ENCODE assay signal across 26 cellular contexts in the genomic region with DNA sequence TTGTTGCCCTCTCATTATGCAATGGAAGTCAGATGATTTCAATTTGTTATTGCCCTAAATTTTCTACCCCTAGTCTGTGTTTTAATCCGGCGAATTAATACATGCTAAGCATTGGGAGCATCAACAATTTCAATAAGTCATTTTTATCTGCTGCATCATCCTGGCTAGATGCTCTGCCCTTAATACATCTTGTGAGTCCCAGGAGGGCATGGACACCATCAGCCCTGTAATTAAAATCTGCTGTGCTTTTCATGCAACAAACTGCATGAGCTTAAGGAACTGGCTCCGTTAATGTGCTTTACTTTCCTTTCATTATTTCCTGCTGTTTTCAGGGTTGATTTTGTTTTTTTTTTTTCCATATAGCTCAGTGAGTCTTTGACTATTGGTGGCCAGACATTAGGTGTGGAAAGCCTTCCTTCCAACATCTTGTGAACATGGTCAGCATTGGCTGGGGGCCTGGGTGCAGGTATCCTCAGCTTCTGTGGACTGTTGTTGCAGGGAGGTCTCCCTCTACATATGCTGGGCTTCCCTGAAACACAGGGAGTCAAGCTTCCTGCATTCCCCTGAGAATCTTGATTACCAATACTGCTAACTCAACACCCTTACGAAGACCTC. TPM values are rescaled to one million over a fixed set of nuclear protein-coding genes. Genes with fewer than 3 reads are reported as not detected.
DNase-seq lines count a peak whose midpoint lies in the region; ATAC-seq, FAIRE-seq and TF ChIP-seq lines count a peak whose summit lies in the region.
"Had no signal": no experiment of that assay in that cellular context is flagged by ENCODE, and none has a peak within 500 bp of the region (broad histone marks: within the 10 kb centered on the region; RNA-seq: fewer than 3 reads in every experiment).

No MANE protein-coding gene starts in this region.

- DNase-seq in COR-L47 (lab: John Stamatoyannopoulos, UW) (peak; percentile 14), PC-3 (no peak), left colon (peak in 1 of 2 donors; percentile 7), HFFc6 (no peak), dorsolateral prefrontal cortex (no peak), GM12891 (ENCODE audit: insufficient read length, low spot score) (no peak)
- no peak for DNase-seq in activated naive CD4-positive, alpha-beta T cell (lab: John Stamatoyannopoulos, UW)
- DNase-seq: activated CD4-positive, alpha-beta T cell treated with anti-CD3 and anti-CD28 coated beads, Interleukin-2, amount 50 U/mL, for 1 hour; activated naive CD4-positive, alpha-beta T cell treated with Interleukin-2 at 50 U/mL for 16 hours; activated T-cell treated with anti-CD3 and anti-CD28 coated beads for 4 hours; AML-193; anterior cingulate cortex; HCEC 1CT; midbrain; NCI-H1105 treated with DMSO at 0.1 percent for 48 hours; NCI-H446; SW 1271; trophoblast cell had no signal

- no peaks in the 10 kb centered on the region for H3K9me3 ChIP-seq in PC-3 (ENCODE audit: low read length)

- CTCF ChIA-PET in PC-3 (lab: Charles Lee): no interaction called here

- H3K9me2 ChIP-seq in PC-3 (replicated peaks; ENCODE audit: low read length): no peaks in the 10 kb centered on the region

- no peak overlapping the region for H3K27ac Mint-ChIP-seq in HFFc6

- H4K20me1 ChIP-seq in PC-3 (ENCODE audit: low read length): no peaks in the 10 kb centered on the region

- H3K36me3 Mint-ChIP-seq in HFFc6 (ENCODE audit: low read depth): no peaks in the 10 kb centered on the region

- no peaks in the 10 kb centered on the region for H3K79me2 ChIP-seq in PC-3 (ENCODE audit: low read length)

- H3K4me3 ChIP-seq in PC-3 (ENCODE audit: low read length) (no peak overlapping the region), dorsolateral prefrontal cortex (no peak overlapping the region)
- H3K4me3 ChIP-seq: GM12878 had no signal

- no peak overlapping the region for H2AFZ ChIP-seq in PC-3 (ENCODE audit: low read length)

- intact Hi-C loops in PC-3 (cut with micrococcal nuclease) (no loop called here), left colon (cut with DNase I, micrococcal nuclease) (no loop called here), dorsolateral prefrontal cortex (cut with DNase I) (loop anchor here in 1 of 2 donors (5.0 kb wide), 1 partner anchor 35 kb away; no protein-coding TSS in a partner anchor)

- no peak for TF ChIP-seq CTCF in 22Rv1 (IDR thresholded peaks at IDR 0.05)
- no peak for TF ChIP-seq CTCF in PC-3 (conservative IDR thresholded peaks at IDR 0.05; ENCODE audit: low read depth, low read length)
- TF ChIP-seq CTCF in HFFc6 (IDR thresholded peaks at IDR 0.05): no peak
- no peak for TF ChIP-seq CTCF in dorsolateral prefrontal cortex (IDR thresholded peaks at IDR 0.05 in 54 of 56, conservative IDR thresholded peaks at IDR 0.05 in 2 of 56; ENCODE audit: low read depth in 1 of 56, partially characterized antibody in 56 of 56)

- H3K4me3 Mint-ChIP-seq in HFFc6: no peak overlapping the region

- no peak overlapping the region for H3K4me2 ChIP-seq in PC-3 (ENCODE audit: low read length)

- peaks cover 9% of the 10 kb centered on the region for H3K27me3 Mint-ChIP-seq in HFFc6 (ENCODE audit: insufficient read depth)

- H3K9me3 Mint-ChIP-seq in HFFc6: no peaks in the 10 kb centered on the region

- no peak overlapping the region for H3K9ac ChIP-seq in PC-3 (ENCODE audit: low read length)

- TF ChIP-seq POLR2A in GM12891 (IDR thresholded peaks at IDR 0.05; ENCODE audit: low read depth, low read length): no peak

- no peaks in the 10 kb centered on the region for H3F3A ChIP-seq in PC-3 (ENCODE audit: low read length, unreplicated experiment)

- no peaks in the 10 kb centered on the region for H3K4me1 Mint-ChIP-seq in HFFc6 (ENCODE audit: low read depth)

- H3K4me1 ChIP-seq in PC-3 (ENCODE audit: insufficient read depth, low read length): peaks cover 39% of the 10 kb centered on the region

- H3K27me3 ChIP-seq in PC-3 (ENCODE audit: low read length) (no peaks in the 10 kb centered on the region), dorsolateral prefrontal cortex (no peaks in the 10 kb centered on the region)

- no peak for ATAC-seq in PC-3
- peak; percentile 11 for ATAC-seq in left colon
- ATAC-seq: GM12878, left lobe of liver had no signal

- no TSS peak for BruUV-seq in PC-3 (replicated peaks; lab: Mats Ljungman, UMichigan)

- no peaks in the 10 kb centered on the region for H3K36me3 ChIP-seq in PC-3 (ENCODE audit: low read depth, low read length)

- no peak for FAIRE-seq in GM12891 (lab: Jason Lieb, UNC)
- FAIRE-seq: endometrium, G401.6, GM12878, TTC549 had no signal

- POLR2A ChIA-PET in PC-3 (lab: Charles Lee; ENCODE audit: unreplicated experiment): interaction anchor here (0.6 kb wide), 1 partner anchor 1183 kb away, joined by 4 read pairs; no protein-coding TSS in a partner anchor

- H3K27ac ChIP-seq in 22Rv1: peak overlapping the region; percentile 100
- H3K27ac ChIP-seq in PC-3 (ENCODE audit: low read length): peak overlapping the region; percentile 55
- peak overlapping the region in 10 of 59 donors; percentile 3 to 58 (median 22) for H3K27ac ChIP-seq in dorsolateral prefrontal cortex

TF ChIP-seq in GM12891, 5 proteins besides CTCF, POLR2A, EP300 and RAD21:
- no peak for TF ChIP-seq PAX5 (IDR thresholded peaks at IDR 0.05; ENCODE audit: insufficient read depth, low read length, severe bottlenecking)
- TF ChIP-seq POLR2AphosphoS5 (IDR thresholded peaks at IDR 0.05; ENCODE audit: low read depth, low read length): no peak
- TF ChIP-seq SPI1 (IDR thresholded peaks at IDR 0.05; ENCODE audit: low read depth, low read length): no peak
- no peak for TF ChIP-seq POU2F2 (IDR thresholded peaks at IDR 0.05; ENCODE audit: low read depth, low read length)
- TF ChIP-seq TAF1 (IDR thresholded peaks at IDR 0.05; ENCODE audit: low read depth, low read length): no peak

RNA-seq across cellular contexts. Expression of gene PBOV1, which starts 8.5 kb away (rescaled TPM):
- not detected in 2 replicates for total RNA-seq in PC-3 (2014; rRNA removed)
- total RNA-seq in left colon: not detected
- total RNA-seq in HFFc6 (2021; fragmentation: NEBNext Ultra II Directional; extraction: Animal tissue kit (Norgen Biotek cat#: 25700)): not detected
- total RNA-seq in dorsolateral prefrontal cortex: not detected
- not detected for polyA plus RNA-seq in GM12891 (2012; ENCODE audit: low read depth, missing spikeins)
- total RNA-seq: cerebellum, GM12878, left lobe of liver, renal cortical epithelial cell had no signal
- polyA plus RNA-seq: GM12878 had no signal
